ENCODE assay signal across 28 cellular contexts in genomic region chr13:112905086-112905485, GRCh38.
"Had no signal": no experiment of that assay in that cellular context is flagged by ENCODE, and none has a peak within 500 bp of the region (broad histone marks: within the 10 kb centered on the region; RNA-seq: fewer than 3 reads in every experiment).

No MANE protein-coding gene starts in this region.

- H3K27me3 Mint-ChIP-seq: activated CD4-positive, alpha-beta T cell treated with anti-CD3 and anti-CD28 coated beads for 36 hours; activated CD8-positive, alpha-beta memory T cell treated with anti-CD3 and anti-CD28 coated beads, Interleukin-2, amount 10 ng/mL, durations not matched to agents 7 days and 5 days had no signal

- H3K27ac ChIP-seq: cardiac muscle cell, colonic mucosa, gastroesophageal sphincter, skin epidermis, testis, transverse colon, uterus had no signal

- H3K27ac Mint-ChIP-seq: activated CD4-positive, alpha-beta T cell treated with anti-CD3 and anti-CD28 coated beads for 36 hours; activated CD8-positive, alpha-beta memory T cell treated with anti-CD3 and anti-CD28 coated beads, Interleukin-2, amount 10 ng/mL, durations not matched to agents 7 days and 5 days; activated CD8-positive, alpha-beta T cell treated with anti-CD3 and anti-CD28 coated beads, Interleukin-2, amount 10 ng/mL, durations not matched to agents 7 days and 5 days; activated naive CD4-positive, alpha-beta T cell treated with anti-CD3 and anti-CD28 coated beads, Interleukin-2, amount 50 U/mL, for 72 hours; activated T-helper 2 cell treated with anti-CD3 and anti-CD28 coated beads, Interferon-gamma antibody, Interleukin-2, Interleukin-4, amounts not matched to agents 10 μg/mL and 5 μg/mL and 100 μg/mL, durations not matched to agents 14 hours and 24 hours and 36 hours; memory B cell; naive thymus-derived CD4-positive, alpha-beta T cell had no signal

- H3K9me3 Mint-ChIP-seq: activated T-helper 2 cell treated with anti-CD3 and anti-CD28 coated beads, Interferon-gamma antibody, Interleukin-2, Interleukin-4, amounts not matched to agents 10 μg/mL and 5 μg/mL and 100 μg/mL, durations not matched to agents 14 hours and 24 hours and 36 hours had no signal

- H3K4me3 Mint-ChIP-seq: activated CD4-positive, alpha-beta T cell treated with anti-CD3 and anti-CD28 coated beads for 36 hours; activated CD8-positive, alpha-beta memory T cell treated with anti-CD3 and anti-CD28 coated beads, Interleukin-2, amount 10 ng/mL, durations not matched to agents 7 days and 5 days; activated CD8-positive, alpha-beta T cell treated with anti-CD3 and anti-CD28 coated beads, Interleukin-2, amount 10 ng/mL, durations not matched to agents 7 days and 5 days; memory B cell; naive thymus-derived CD4-positive, alpha-beta T cell had no signal

- H3K4me1 Mint-ChIP-seq: activated CD4-positive, alpha-beta T cell treated with anti-CD3 and anti-CD28 coated beads for 36 hours; activated CD8-positive, alpha-beta memory T cell treated with anti-CD3 and anti-CD28 coated beads, Interleukin-2, amount 10 ng/mL, durations not matched to agents 7 days and 5 days; naive thymus-derived CD4-positive, alpha-beta T cell had no signal

- DNase-seq: activated CD4-positive, alpha-beta T cell treated with anti-CD3 and anti-CD28 coated beads for 36 hours; activated CD4-positive, CD25-positive, alpha-beta regulatory T cell; activated CD8-positive, alpha-beta memory T cell treated with anti-CD3 and anti-CD28 coated beads, Interleukin-2, amount 10 ng/mL, durations not matched to agents 7 days and 5 days; activated CD8-positive, alpha-beta T cell treated with anti-CD3 and anti-CD28 coated beads, Interleukin-2, amount 10 ng/mL, durations not matched to agents 7 days and 5 days; activated T-cell treated with anti-CD3 and anti-CD28 coated beads, Interleukin-2, amount 50 U/mL, for 48 hours; anterior cingulate cortex; cerebellar nuclear complex; colonic mucosa; effector memory CD4-positive, alpha-beta T cell; hippocampal formation; kidney; midbrain; naive thymus-derived CD4-positive, alpha-beta T cell; stimulated activated CD4-positive, alpha-beta T cell treated with anti-CD3 and anti-CD28 coated beads, Interleukin-12 subunit alpha, Interleukin-12 subunit beta, amount 100 ng/mL, for 4 hours; stimulated activated CD4-positive, alpha-beta T cell treated with anti-CD3 and anti-CD28 coated beads, Interleukin-4, amount 100 ng/mL, for 1 hour; stimulated activated naive CD8-positive, alpha-beta T cell treated with anti-CD3 and anti-CD28 coated beads, Interleukin-15, Interleukin-2, amounts not matched to agents 100 U/mL and 50 U/mL, for 24 hours; T-helper 2 cell; testis; transverse colon; uterus had no signal

- H3K36me3 Mint-ChIP-seq: activated CD8-positive, alpha-beta memory T cell treated with anti-CD3 and anti-CD28 coated beads, Interleukin-2, amount 10 ng/mL, durations not matched to agents 7 days and 5 days had no signal

- ATAC-seq: activated CD8-positive, alpha-beta memory T cell treated with anti-CD3 and anti-CD28 coated beads, Interleukin-2, amount 10 ng/mL, durations not matched to agents 7 days and 5 days; activated CD8-positive, alpha-beta T cell treated with anti-CD3 and anti-CD28 coated beads, Interleukin-2, amount 10 ng/mL, durations not matched to agents 7 days and 5 days; gastroesophageal sphincter; naive thymus-derived CD4-positive, alpha-beta T cell; sciatic nerve; stimulated activated naive CD8-positive, alpha-beta T cell treated with anti-CD3 and anti-CD28 coated beads, Interleukin-15, Interleukin-2, amounts not matched to agents 100 U/mL and 50 U/mL, for 24 hours had no signal

- FAIRE-seq: endothelial cell of umbilical vein, kidney had no signal
